12 cellular contexts compared by ENCODE assay signal in genomic region chr15:74613089-74613952, GRCh38. TPM values are rescaled to one million over a fixed set of nuclear protein-coding genes. Genes with fewer than 3 reads are reported as not detected.
DNase-seq lines count a peak whose midpoint lies in the region; ATAC-seq and TF ChIP-seq lines count a peak whose summit lies in the region.
"Had no signal": no experiment of that assay in that cellular context is flagged by ENCODE, and none has a peak within 500 bp of the region (broad histone marks: within the 10 kb centered on the region; RNA-seq: fewer than 3 reads in every experiment).

No MANE protein-coding gene starts in this region.

- H3K36me3 ChIP-seq in OCI-LY7 (ENCODE audit: insufficient read depth, low read length) = peaks cover 15% of the 10 kb centered on the region; the same call in 1 of the 2 replicates
- no peaks in the 10 kb centered on the region for H3K36me3 ChIP-seq in gastroesophageal sphincter

- H4K20me1 ChIP-seq in OCI-LY7 (ENCODE audit: insufficient read depth, low read length) = peaks cover 19% of the 10 kb centered on the region

- BruUV-seq in OCI-LY7 (replicated peaks; lab: Mats Ljungman, UMichigan) = no TSS peak

- H3K27ac ChIP-seq in OCI-LY7 (ENCODE audit: low read depth, low read length, poor library complexity, severe bottlenecking) (no peak overlapping the region), gastroesophageal sphincter (peak overlapping the region in 3 of 4 donors; percentile 97 to 100 (median 99))
- H3K27ac ChIP-seq: BLaER1 had no signal

- WGBS in gastroesophageal sphincter (ENCODE audit: low coverage in 1 of 2), 2 donors = 78 to 94% methylated on average over 3 to 4 of the region's 6 CpGs
- WGBS in lower leg skin, 2 donors = 61 to 77% methylated on average over 6 of the region's 6 CpGs

- no peaks in the 10 kb centered on the region for H3K27me3 ChIP-seq in gastroesophageal sphincter
- H3K27me3 ChIP-seq: BLaER1 had no signal

- H3K9me3 Mint-ChIP-seq in activated naive CD4-positive, alpha-beta T cell treated with anti-CD3 and anti-CD28 coated beads for 36 hours = no peaks in the 10 kb centered on the region
- H3K9me3 Mint-ChIP-seq in stimulated activated memory B cell treated with anti-CD40 and anti-IgM and Interleukin-4, amounts not matched to agents 10 μg/mL and 1 μg/mL and 100 μg/mL, for 72 hours = no peaks in the 10 kb centered on the region

- no peaks in the 10 kb centered on the region for H3K9me3 ChIP-seq in OCI-LY7 (ENCODE audit: low read length)
- no peaks in the 10 kb centered on the region for H3K9me3 ChIP-seq in gastroesophageal sphincter
- H3K9me3 ChIP-seq: BLaER1 had no signal

- peak overlapping the region; percentile 1 for H3K4me3 Mint-ChIP-seq in activated naive CD4-positive, alpha-beta T cell treated with anti-CD3 and anti-CD28 coated beads for 36 hours
- H3K4me3 Mint-ChIP-seq in stimulated activated memory B cell treated with anti-CD40 and anti-IgM and Interleukin-4, amounts not matched to agents 10 μg/mL and 1 μg/mL and 100 μg/mL, for 72 hours = peak overlapping the region; percentile 90

- CTCF ChIA-PET in activated naive CD4-positive, alpha-beta T cell treated with anti-CD3 and anti-CD28 coated beads for 36 hours (lab: Charles Lee) = interaction anchor here (0.6 to 1.5 kb wide), 5 partner anchors 19 to 564 kb away, joined by 3 to 6 read pairs (median 5); no protein-coding TSS in a partner anchor
- CTCF ChIA-PET in OCI-LY7 (lab: Charles Lee; ENCODE audit: unreplicated experiment) = interaction anchor here (0.6 to 1.1 kb wide), 2 partner anchors 8 to 73 kb away, joined by 3 to 4 read pairs; partner anchors contain the start of gene ARID3B

- POLR2A ChIA-PET in OCI-LY7 (lab: Charles Lee) = interaction anchor here (0.5 to 2.5 kb wide), 5 partner anchors 13 to 156 kb away, joined by 3 to 10 read pairs (median 3); no protein-coding TSS in a partner anchor

- H3K27ac Mint-ChIP-seq in activated naive CD4-positive, alpha-beta T cell treated with anti-CD3 and anti-CD28 coated beads for 36 hours = no peak overlapping the region
- H3K27ac Mint-ChIP-seq in stimulated activated memory B cell treated with anti-CD40 and anti-IgM and Interleukin-4, amounts not matched to agents 10 μg/mL and 1 μg/mL and 100 μg/mL, for 72 hours = peak overlapping the region; percentile 98

- DNase-seq in activated naive CD4-positive, alpha-beta T cell treated with anti-CD3 and anti-CD28 coated beads for 36 hours = no peak
- no peak for DNase-seq in activated naive CD4-positive, alpha-beta T cell treated with anti-CD3 and anti-CD28 coated beads, Interleukin-2, amount 50 U/mL, for 16 hours
- no peak for DNase-seq in OCI-LY7 (ENCODE audit: low spot score)
- DNase-seq in activated CD4-positive, CD25-positive, alpha-beta regulatory T cell treated with anti-CD3 and anti-CD28 coated beads, Interleukin-2, amount 50 U/mL, for 72 hours = no peak
- no peak for DNase-seq in lower leg skin (ENCODE audit: low spot score in 2 of 2)
- DNase-seq: activated CD4-positive, alpha-beta T cell treated with anti-CD3 and anti-CD28 coated beads for 4 hours; MV-4-11; NCI-H510A treated with DMSO at 0.1 percent for 48 hours had no signal

- ATAC-seq in gastroesophageal sphincter (no peak), GM18907 (IDR thresholded peaks at IDR 0.05; ENCODE audit: unreplicated experiment) (no peak)
- ATAC-seq in stimulated activated memory B cell treated with anti-CD40 and anti-IgM and Interleukin-4, amounts not matched to agents 10 μg/mL and 1 μg/mL and 100 μg/mL, for 72 hours = no peak

- no peak for TF ChIP-seq CTCF in OCI-LY7 (conservative IDR thresholded peaks at IDR 0.05; ENCODE audit: low read length)
- TF ChIP-seq CTCF in gastroesophageal sphincter (IDR thresholded peaks at IDR 0.05) = no peak
- TF ChIP-seq CTCF in lower leg skin (IDR thresholded peaks at IDR 0.05) = no peak

- no peak for TF ChIP-seq EP300 in gastroesophageal sphincter (IDR thresholded peaks at IDR 0.05)

- H3K79me2 ChIP-seq in OCI-LY7 (ENCODE audit: insufficient read depth, low read depth, low read length) = peaks cover 26% of the 10 kb centered on the region

- H3K27me3 Mint-ChIP-seq in activated naive CD4-positive, alpha-beta T cell treated with anti-CD3 and anti-CD28 coated beads for 36 hours (ENCODE audit: low read depth) = no peaks in the 10 kb centered on the region
- H3K27me3 Mint-ChIP-seq in stimulated activated memory B cell treated with anti-CD40 and anti-IgM and Interleukin-4, amounts not matched to agents 10 μg/mL and 1 μg/mL and 100 μg/mL, for 72 hours = no peaks in the 10 kb centered on the region

- H3K4me2 ChIP-seq in OCI-LY7 (ENCODE audit: low read length) = peak overlapping the region; percentile 93; the same call in 1 of the 2 replicates

- no peaks in the 10 kb centered on the region for H3K36me3 Mint-ChIP-seq in activated naive CD4-positive, alpha-beta T cell treated with anti-CD3 and anti-CD28 coated beads for 36 hours (ENCODE audit: low read depth)
- H3K36me3 Mint-ChIP-seq in stimulated activated memory B cell treated with anti-CD40 and anti-IgM and Interleukin-4, amounts not matched to agents 10 μg/mL and 1 μg/mL and 100 μg/mL, for 72 hours = peaks cover 6% of the 10 kb centered on the region

- H3K4me1 ChIP-seq in OCI-LY7 (ENCODE audit: insufficient read depth, low read length, poor library complexity, severe bottlenecking) = peaks cover 17% of the 10 kb centered on the region
- H3K4me1 ChIP-seq in gastroesophageal sphincter = peaks cover 0 to 40% (median 18%) of the 10 kb centered on the region in 3 donors

- H2AFZ ChIP-seq in OCI-LY7 (ENCODE audit: low read length) = no peak overlapping the region

- TF ChIP-seq POLR2A in gastroesophageal sphincter (IDR thresholded peaks at IDR 0.05) (no peak), lower leg skin (IDR thresholded peaks at IDR 0.05) (no peak)

- H3K9me2 ChIP-seq in OCI-LY7 (ENCODE audit: insufficient read depth, low read length) = no peaks in the 10 kb centered on the region

- intact Hi-C loops in activated naive CD4-positive, alpha-beta T cell treated with anti-CD3 and anti-CD28 coated beads for 36 hours (cut with micrococcal nuclease) = no loop called here
- intact Hi-C loops in OCI-LY7 (cut with micrococcal nuclease; ENCODE audit: unreplicated experiment) = no loop called here
- intact Hi-C loops in lower leg skin (cut with DNase I; ENCODE audit: low total_unique reads) = no loop called here

- H3K4me1 Mint-ChIP-seq in activated naive CD4-positive, alpha-beta T cell treated with anti-CD3 and anti-CD28 coated beads for 36 hours (ENCODE audit: low read depth) = peaks cover 20% of the 10 kb centered on the region
- peaks cover 22% of the 10 kb centered on the region for H3K4me1 Mint-ChIP-seq in stimulated activated memory B cell treated with anti-CD40 and anti-IgM and Interleukin-4, amounts not matched to agents 10 μg/mL and 1 μg/mL and 100 μg/mL, for 72 hours

- no peak overlapping the region for H3K4me3 ChIP-seq in OCI-LY7 (ENCODE audit: low read depth, low read length, poor library complexity, severe bottlenecking)
- no peak overlapping the region for H3K4me3 ChIP-seq in gastroesophageal sphincter
- H3K4me3 ChIP-seq in lower leg skin (ENCODE audit: low read depth, poor library complexity, severe bottlenecking) = no peak overlapping the region

RNA-seq across cellular contexts. Expression of gene CLK3, which starts 2.3 kb away (rescaled TPM):
- total RNA-seq in activated naive CD4-positive, alpha-beta T cell treated with anti-CD3 and anti-CD28 coated beads for 36 hours = 100 to 1,000 TPM; 124 TPM
- 85.1 and 86.5 TPM in 2 replicates for total RNA-seq in OCI-LY7 (2014; rRNA removed; shearing (Covaris generic))
- 87.4 and 109 TPM in 2 replicates for total RNA-seq in OCI-LY7 (2022)
- total RNA-seq in gastroesophageal sphincter = 100 to 1,000 TPM in 1 of 4 donors, 10 to 100 TPM in 3; 62.8 to 108 (median 82.5) TPM
- 100 to 1,000 TPM in 2 of 4 donors, 10 to 100 TPM in 2; 96.7 to 230 (median 117) TPM for total RNA-seq in lower leg skin
